ENCODE assay signal across 9 cellular contexts in the genomic region with DNA sequence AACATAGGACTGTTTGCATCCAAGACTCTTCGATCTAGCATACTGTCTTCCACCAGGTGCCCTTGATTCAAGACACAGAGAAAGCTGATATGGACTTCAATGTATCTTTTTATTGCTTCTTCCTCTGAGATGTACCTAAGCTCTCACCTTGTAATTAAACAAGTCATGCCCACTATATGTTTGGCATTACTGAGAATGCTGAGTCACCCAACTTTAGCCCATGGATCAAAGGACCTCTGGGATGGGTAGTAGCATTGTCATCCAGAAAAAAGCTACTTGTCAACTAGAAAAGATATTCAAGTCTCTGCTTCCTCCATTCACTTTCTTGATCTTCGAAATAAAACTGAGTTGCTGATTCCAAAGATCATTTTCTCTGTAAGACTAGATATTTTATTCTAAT. TPM values are rescaled to one million over a fixed set of nuclear protein-coding genes. Genes with fewer than 3 reads are reported as not detected.
"Had no signal": no experiment of that assay in that cellular context is flagged by ENCODE, and none has a peak within 500 bp of the region (broad histone marks: within the 10 kb centered on the region; RNA-seq: fewer than 3 reads in every experiment).

No MANE protein-coding gene starts in this region.

- H3K27ac ChIP-seq: HL-60 had no signal

- H3K9me3 ChIP-seq: HAP-1 had no signal

- FAIRE-seq: HTR-8/SVneo, K562 had no signal

- ATAC-seq: GM23338, HCT116, K562 had no signal

- H3K4me1 ChIP-seq: HAP-1 had no signal

- DNase-seq: H7, HFFc6, KG1 had no signal

- H3K36me3 ChIP-seq: HAP-1 had no signal

- H2AFZ ChIP-seq: GM23338 had no signal

- H3K4me3 ChIP-seq: GM23338, HAP-1, K562 had no signal

- H3K4me2 ChIP-seq: GM23338 had no signal

RNA-seq across cellular contexts. Expression of gene CDH8, which starts 37.8 kb away (rescaled TPM):
- total RNA-seq: HFFc6 had no signal
